Comparison of ENCODE assay signal across 3 cellular contexts in genomic region chr1:106207185-106207584, GRCh38.
"Had no signal": no experiment of that assay in that cellular context is flagged by ENCODE, and none has a peak within 500 bp of the region (broad histone marks: within the 10 kb centered on the region; RNA-seq: fewer than 3 reads in every experiment).

No MANE protein-coding gene starts in this region.

- DNase-seq: GDM1, GF-D8 had no signal

- H3K4me3 ChIP-seq: GM12878 had no signal

- ATAC-seq: GM12878 had no signal
